Comparison of ENCODE assay signal across 19 cellular contexts in the genomic region with DNA sequence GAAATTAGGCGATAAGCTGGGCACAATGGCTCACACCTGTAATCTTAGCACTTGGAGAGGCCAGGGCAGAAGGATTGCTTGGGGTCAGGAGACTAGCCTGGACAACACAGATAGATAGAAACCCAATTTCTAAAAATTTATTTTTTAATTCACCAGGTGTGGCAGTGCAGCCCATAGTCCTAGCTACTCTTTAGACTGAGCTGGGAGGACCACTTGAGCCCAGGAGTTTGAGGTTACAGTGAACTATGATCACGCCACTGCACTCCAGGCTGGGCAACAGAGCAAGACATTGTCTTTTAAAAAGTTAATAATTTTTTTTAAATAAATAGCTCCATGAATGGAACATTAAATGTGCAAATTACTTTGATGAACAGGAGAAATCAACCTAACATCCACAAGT. TPM values are rescaled to one million over a fixed set of nuclear protein-coding genes. Genes with fewer than 3 reads are reported as not detected.
DNase-seq lines count a peak whose midpoint lies in the region; ATAC-seq and TF ChIP-seq lines count a peak whose summit lies in the region.
"Had no signal": no experiment of that assay in that cellular context is flagged by ENCODE, and none has a peak within 500 bp of the region (broad histone marks: within the 10 kb centered on the region; RNA-seq: fewer than 3 reads in every experiment).

No MANE protein-coding gene starts in this region.

- TF ChIP-seq CTCF in GM12872 (IDR thresholded peaks at IDR 0.05; ENCODE audit: insufficient read depth, low read depth, low read length): peak; percentile 8; the same call in 1 of the 3 replicates
- TF ChIP-seq CTCF in PC-3 (conservative IDR thresholded peaks at IDR 0.05; ENCODE audit: low read depth, low read length): 0 out of 2 replicates have a peak, but pooled peaks have one; percentile 23
- peak in 1 of 6 experiments; percentile 9 for TF ChIP-seq CTCF in thyroid gland (IDR thresholded peaks at IDR 0.05)

- POLR2A ChIA-PET in PC-3 (lab: Charles Lee; ENCODE audit: unreplicated experiment): interaction anchor here (0.6 kb wide), 1 partner anchor 144 kb away, joined by 5 read pairs; no protein-coding TSS in a partner anchor

- no peaks in the 10 kb centered on the region for H3K79me2 ChIP-seq in PC-3 (ENCODE audit: low read length)

- no TSS peak for BruUV-seq in PC-3 (replicated peaks; lab: Mats Ljungman, UMichigan)

- no peak overlapping the region for H3K27ac ChIP-seq in PC-3 (ENCODE audit: low read length)
- H3K27ac ChIP-seq in thyroid gland: no peak overlapping the region
- H3K27ac ChIP-seq: SJCRH30 had no signal

- H3K27ac Mint-ChIP-seq in activated naive CD4-positive, alpha-beta T cell treated with anti-CD3 and anti-CD28 coated beads, Interleukin-2, amount 50 U/mL, for 24 hours: peak overlapping the region; percentile 17
- no peak overlapping the region for H3K27ac Mint-ChIP-seq in activated naive CD4-positive, alpha-beta T cell treated with anti-CD3 and anti-CD28 coated beads for 36 hours

- no peak for DNase-seq in activated naive CD4-positive, alpha-beta T cell treated with anti-CD3 and anti-CD28 coated beads for 36 hours
- DNase-seq in PC-3 (no peak), thyroid gland (peak; percentile 13 to 23), cardiac septum (ENCODE audit: low spot score) (no peak)
- DNase-seq: BE2C; CD8-positive, alpha-beta memory T cell; DMS53; KBM-7; NCI-H1417 treated with DMSO at 0.1 percent for 48 hours; NCI-H1930; NCI-H2171 treated with DMSO at 0.1 percent for 48 hours; NCI-H446; NCI-H748 treated with DMSO at 0.1 percent for 48 hours; SJCRH30 had no signal

- H3K9me3 Mint-ChIP-seq in activated naive CD4-positive, alpha-beta T cell treated with anti-CD3 and anti-CD28 coated beads, Interleukin-2, amount 50 U/mL, for 24 hours: no peaks in the 10 kb centered on the region
- H3K9me3 Mint-ChIP-seq in activated naive CD4-positive, alpha-beta T cell treated with anti-CD3 and anti-CD28 coated beads for 36 hours: no peaks in the 10 kb centered on the region
- H3K9me3 Mint-ChIP-seq: CD8-positive, alpha-beta memory T cell had no signal

- H3F3A ChIP-seq in PC-3 (ENCODE audit: low read length, unreplicated experiment): no peaks in the 10 kb centered on the region

- no peaks in the 10 kb centered on the region for H4K20me1 ChIP-seq in PC-3 (ENCODE audit: low read length)

- intact Hi-C loops in activated naive CD4-positive, alpha-beta T cell treated with anti-CD3 and anti-CD28 coated beads for 36 hours (cut with micrococcal nuclease): loop anchor here (5.0 kb wide), 1 partner anchor 36 kb away; no protein-coding TSS in a partner anchor
- intact Hi-C loops in PC-3 (cut with micrococcal nuclease) (loop anchor here (10.0 kb wide), 1 partner anchor 144 kb away; no protein-coding TSS in a partner anchor), thyroid gland (cut with DNase I) (loop anchor here (10.0 kb wide), 1 partner anchor 144 kb away; no protein-coding TSS in a partner anchor), cardiac septum (cut with DNase I) (no loop called here)

- no peaks in the 10 kb centered on the region for H3K4me1 ChIP-seq in PC-3 (ENCODE audit: insufficient read depth, low read length)
- peaks cover 0 to 4% of the 10 kb centered on the region in 2 donors for H3K4me1 ChIP-seq in thyroid gland
- H3K4me1 ChIP-seq: BE2C, SJCRH30 had no signal

- peaks cover 35% of the 10 kb centered on the region for H3K4me1 Mint-ChIP-seq in activated naive CD4-positive, alpha-beta T cell treated with anti-CD3 and anti-CD28 coated beads, Interleukin-2, amount 50 U/mL, for 24 hours
- peaks cover 23% of the 10 kb centered on the region for H3K4me1 Mint-ChIP-seq in activated naive CD4-positive, alpha-beta T cell treated with anti-CD3 and anti-CD28 coated beads for 36 hours (ENCODE audit: low read depth)

- CTCF ChIA-PET in activated naive CD4-positive, alpha-beta T cell treated with anti-CD3 and anti-CD28 coated beads for 36 hours (lab: Charles Lee): interaction anchor here (0.8 to 1.6 kb wide), 5 partner anchors 8 to 147 kb away, joined by 3 to 6 read pairs (median 4); a partner anchor contains a TSS
- CTCF ChIA-PET in PC-3 (lab: Charles Lee): no interaction called here

- H3K4me3 Mint-ChIP-seq in activated naive CD4-positive, alpha-beta T cell treated with anti-CD3 and anti-CD28 coated beads, Interleukin-2, amount 50 U/mL, for 24 hours: no peak overlapping the region
- no peak overlapping the region for H3K4me3 Mint-ChIP-seq in activated naive CD4-positive, alpha-beta T cell treated with anti-CD3 and anti-CD28 coated beads for 36 hours
- H3K4me3 Mint-ChIP-seq: CD8-positive, alpha-beta memory T cell had no signal

- H3K4me2 ChIP-seq in PC-3 (ENCODE audit: low read length): no peak overlapping the region

- H2AFZ ChIP-seq in PC-3 (ENCODE audit: low read length): no peak overlapping the region

- ATAC-seq in PC-3 (peak; percentile 53; the same call in 1 of the 2 replicates), HG03571 (IDR thresholded peaks at IDR 0.05; ENCODE audit: unreplicated experiment) (no peak)

- H3K36me3 ChIP-seq in PC-3 (ENCODE audit: low read depth, low read length) (peaks cover 24% of the 10 kb centered on the region; the same call in 1 of the 2 replicates), thyroid gland (peaks cover 28 to 49% of the 10 kb centered on the region in 2 donors)

- peaks cover 10% of the 10 kb centered on the region for H3K36me3 Mint-ChIP-seq in activated naive CD4-positive, alpha-beta T cell treated with anti-CD3 and anti-CD28 coated beads, Interleukin-2, amount 50 U/mL, for 24 hours
- peaks cover 19% of the 10 kb centered on the region for H3K36me3 Mint-ChIP-seq in activated naive CD4-positive, alpha-beta T cell treated with anti-CD3 and anti-CD28 coated beads for 36 hours (ENCODE audit: low read depth)

- H3K9me3 ChIP-seq in PC-3 (ENCODE audit: low read length) (no peaks in the 10 kb centered on the region), thyroid gland (no peaks in the 10 kb centered on the region)
- H3K9me3 ChIP-seq: BE2C, SJCRH30 had no signal

- 86 to 89% methylated on average over 2 of the region's 2 CpGs for WGBS in thyroid gland, 2 donors

- H3K9ac ChIP-seq in PC-3 (ENCODE audit: low read length): no peak overlapping the region

- no peaks in the 10 kb centered on the region for H3K27me3 Mint-ChIP-seq in activated naive CD4-positive, alpha-beta T cell treated with anti-CD3 and anti-CD28 coated beads, Interleukin-2, amount 50 U/mL, for 24 hours
- no peaks in the 10 kb centered on the region for H3K27me3 Mint-ChIP-seq in activated naive CD4-positive, alpha-beta T cell treated with anti-CD3 and anti-CD28 coated beads for 36 hours (ENCODE audit: low read depth)
- H3K27me3 Mint-ChIP-seq: CD8-positive, alpha-beta memory T cell had no signal

- no peak overlapping the region for H3K4me3 ChIP-seq in PC-3 (ENCODE audit: low read length)
- H3K4me3 ChIP-seq in thyroid gland (replicated peaks in 1 of 3): no peak overlapping the region
- H3K4me3 ChIP-seq: SJCRH30 had no signal

- TF ChIP-seq POLR2A in thyroid gland (IDR thresholded peaks at IDR 0.05): no peak

- H3K27me3 ChIP-seq in PC-3 (ENCODE audit: low read length): no peaks in the 10 kb centered on the region
- no peaks in the 10 kb centered on the region for H3K27me3 ChIP-seq in thyroid gland
- H3K27me3 ChIP-seq: BE2C, SJCRH30 had no signal

- no peaks in the 10 kb centered on the region for H3K9me2 ChIP-seq in PC-3 (replicated peaks; ENCODE audit: low read length)

RNA-seq across cellular contexts. Expression of a gene that starts 8.2 kb away (rescaled TPM):
- 1 to 10 TPM; 9.3 to 9.9 TPM for total RNA-seq in activated naive CD4-positive, alpha-beta T cell treated with anti-CD3 and anti-CD28 coated beads for 36 hours
- total RNA-seq in PC-3 (2014; rRNA removed): 8.2 and 8.9 TPM in 2 replicates
- 10 to 100 TPM; 32.4 to 84.6 (median 37.5) TPM for total RNA-seq in thyroid gland
- 13.8 TPM for total RNA-seq in cardiac septum

RNA-seq across cellular contexts. Expression of a gene that starts 52.6 kb away (rescaled TPM):
- 1 to 10 TPM; 2.9 to 3.1 TPM for total RNA-seq in activated naive CD4-positive, alpha-beta T cell treated with anti-CD3 and anti-CD28 coated beads for 36 hours
- total RNA-seq in PC-3 (2014; rRNA removed) (0.29 TPM in 2 replicates), thyroid gland (under 1 TPM in 2 of 4 donors, not detected in 2; 0.45 to 0.93 TPM), cardiac septum (11.2 TPM)
- total RNA-seq: A172, H4, SJCRH30 had no signal

Comparison
In these comparisons a context has a peak if more than half of its experiments do, and no peak if none do; other contexts are left out.
1. DNase-seq: peak in thyroid gland (2 of 2); none in activated naive CD4-positive, alpha-beta T cell treated with anti-CD3 and anti-CD28 coated beads for 36 hours (single experiment), PC-3 (single experiment) and cardiac septum (single experiment).